Comparison of ENCODE assay signal across 30 cellular contexts in genomic region chr10:84088626-84089025, GRCh38. TPM values are rescaled to one million over a fixed set of nuclear protein-coding genes. Genes with fewer than 3 reads are reported as not detected.
DNase-seq lines count a peak whose midpoint lies in the region; ATAC-seq and TF ChIP-seq lines count a peak whose summit lies in the region.
"Had no signal": no experiment of that assay in that cellular context is flagged by ENCODE, and none has a peak within 500 bp of the region (broad histone marks: within the 10 kb centered on the region; RNA-seq: fewer than 3 reads in every experiment).

No MANE protein-coding gene starts in this region.

- ATAC-seq in SK-N-SH treated with all-trans-retinoic acid at 6 μM for 48 hours (no peak), left ventricle myocardium superior (peak; percentile 93)
- ATAC-seq: activated CD4-positive, alpha-beta T cell treated with anti-CD3 and anti-CD28 coated beads for 36 hours; gastroesophageal sphincter; HCT116; left colon had no signal

- peak; percentile 1 for DNase-seq in DMS79 treated with DMSO at 0.1 percent for 48 hours (lab: John Stamatoyannopoulos, UW)
- DNase-seq in DMS79 (lab: John Stamatoyannopoulos, UW): no peak
- peak; percentile 55 for DNase-seq in NCI-H2029 treated with DMSO at 0.1 percent for 48 hours (lab: John Stamatoyannopoulos, UW)
- DNase-seq in left ventricle myocardium superior: no peak
- DNase-seq in GF-D8 (lab: John Stamatoyannopoulos, UW): no peak
- no peak for DNase-seq in tibial nerve (ENCODE audit: low spot score in 2 of 2)
- no peak for DNase-seq in ecto neural progenitor cell (ENCODE audit: low spot score)
- DNase-seq: activated CD4-positive, alpha-beta T cell treated with anti-CD3 and anti-CD28 coated beads for 36 hours; activated CD8-positive, alpha-beta memory T cell treated with anti-CD3 and anti-CD28 coated beads for 24 hours; activated T-cell treated with anti-CD3 and anti-CD28 coated beads for 4 hours; amygdala; brain microvascular endothelial cell; C1 segment of cervical spinal cord; dorsolateral prefrontal cortex; esophagus squamous epithelium; immature natural killer cell; IMR-90; left colon; MV-4-11; NCI-H2081 treated with DMSO at 0.1 percent for 48 hours; NCI-H510A; PC-9; stimulated activated naive CD4-positive, alpha-beta T cell; T-helper 9 cell had no signal

- no peaks in the 10 kb centered on the region for H3K4me1 ChIP-seq in tibial nerve
- H3K4me1 ChIP-seq: esophagus squamous epithelium, gastroesophageal sphincter had no signal

- no peak for TF ChIP-seq EP300 in tibial nerve (IDR thresholded peaks at IDR 0.05)

- H3K4me3 ChIP-seq in tibial nerve: no peak overlapping the region
- H3K4me3 ChIP-seq: dorsolateral prefrontal cortex, esophagus squamous epithelium, gastroesophageal sphincter, PC-9, skin epidermis had no signal

- H3K27me3 ChIP-seq in tibial nerve: no peaks in the 10 kb centered on the region
- H3K27me3 ChIP-seq: brain microvascular endothelial cell, esophagus squamous epithelium, gastroesophageal sphincter had no signal

- H3K27ac ChIP-seq in tibial nerve: no peak overlapping the region
- H3K27ac ChIP-seq: 22Rv1, brain microvascular endothelial cell, dorsolateral prefrontal cortex, esophagus squamous epithelium, gastroesophageal sphincter, PC-9, skin epidermis, VCaP had no signal

- WGBS in tibial nerve, 2 donors: 23% methylated on average over 2 of the region's 2 CpGs

- H3K9me3 ChIP-seq in tibial nerve: peaks cover 0 to 6% (median 0%) of the 10 kb centered on the region in 4 donors
- H3K9me3 ChIP-seq: esophagus squamous epithelium had no signal

- intact Hi-C loops in left ventricle myocardium superior (cut with micrococcal nuclease): no loop called here

- TF ChIP-seq POLR2A in tibial nerve (IDR thresholded peaks at IDR 0.05): no peak

- H3K36me3 ChIP-seq in tibial nerve: no peaks in the 10 kb centered on the region
- H3K36me3 ChIP-seq: brain microvascular endothelial cell, esophagus squamous epithelium, gastroesophageal sphincter had no signal

- TF ChIP-seq CTCF in tibial nerve (IDR thresholded peaks at IDR 0.05): no peak

TF ChIP-seq in SK-N-SH treated with all-trans-retinoic acid at 6 μM for 48 hours, 23 proteins besides CTCF, POLR2A, EP300 and RAD21:
- no peak for TF ChIP-seq ESRRG (CRISPR knock-in tag; IDR thresholded peaks at IDR 0.05)
- no peak for TF ChIP-seq TSHZ2 (CRISPR knock-in tag; IDR thresholded peaks at IDR 0.05)
- no peak for TF ChIP-seq ZC3H10 (CRISPR knock-in tag; IDR thresholded peaks at IDR 0.05)
- TF ChIP-seq SNAI2 (CRISPR knock-in tag; IDR thresholded peaks at IDR 0.05): no peak
- peak; percentile 70; the same call in 1 of the 2 replicates for TF ChIP-seq TCF4 (CRISPR knock-in tag; IDR thresholded peaks at IDR 0.05; ENCODE audit: borderline replicate concordance)
- no peak for TF ChIP-seq CREB5 (CRISPR knock-in tag; IDR thresholded peaks at IDR 0.05; ENCODE audit: low read depth)
- TF ChIP-seq ZFP30 (CRISPR knock-in tag; IDR thresholded peaks at IDR 0.05): peak; percentile 75
- TF ChIP-seq ARNTL (CRISPR knock-in tag; IDR thresholded peaks at IDR 0.05; ENCODE audit: borderline replicate concordance, low read depth): no peak
- TF ChIP-seq PATZ1 (CRISPR knock-in tag; IDR thresholded peaks at IDR 0.05; ENCODE audit: borderline replicate concordance): no peak
- TF ChIP-seq GLIS3 (CRISPR knock-in tag; IDR thresholded peaks at IDR 0.05): no peak
- no peak for TF ChIP-seq ZNF70 (CRISPR knock-in tag; IDR thresholded peaks at IDR 0.05)
- TF ChIP-seq CSDC2 (CRISPR knock-in tag; IDR thresholded peaks at IDR 0.05): no peak
- no peak for TF ChIP-seq PPARA (CRISPR knock-in tag; IDR thresholded peaks at IDR 0.05; ENCODE audit: borderline replicate concordance)

RNA-seq across cellular contexts. Expression of gene GHITM, which starts 50.7 kb away (rescaled TPM):
- total RNA-seq in left ventricle myocardium superior (425 TPM), tibial nerve (100 to 1,000 TPM in 2 of 4 donors, 10 to 100 TPM in 2; 77.3 to 150 (median 105) TPM)

Comparison
In these comparisons a context has a peak if more than half of its experiments do, and no peak if none do; other contexts are left out.
1. DNase-seq: peak in DMS79 treated with DMSO at 0.1 percent for 48 hours (single experiment) and NCI-H2029 treated with DMSO at 0.1 percent for 48 hours (single experiment); none in DMS79 (single experiment), left ventricle myocardium superior (single experiment), GF-D8 (single experiment), tibial nerve (0 of 2) and ecto neural progenitor cell (single experiment).